Comparison of ENCODE assay signal across 26 cellular contexts in the genomic region with DNA sequence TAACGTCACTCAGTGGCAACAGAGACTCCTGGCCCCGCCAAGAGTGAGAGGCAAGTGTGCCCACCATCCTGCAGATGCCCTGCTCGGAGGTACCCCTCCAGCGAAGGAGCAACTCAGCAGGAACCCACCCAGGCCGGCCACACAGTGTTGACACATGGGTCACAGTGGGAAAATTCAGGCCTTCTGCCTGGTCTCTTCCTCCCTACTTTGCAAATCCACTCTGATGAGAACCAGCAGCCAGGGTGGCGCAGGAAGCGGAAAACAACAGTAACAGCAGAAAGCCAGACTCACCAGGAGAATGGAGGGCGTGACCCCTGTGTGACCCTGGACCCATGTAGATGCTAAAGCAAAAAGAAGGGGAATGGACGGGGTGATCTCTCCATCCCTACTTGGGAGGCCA.
"Had no signal": no experiment of that assay in that cellular context is flagged by ENCODE, and none has a peak within 500 bp of the region (broad histone marks: within the 10 kb centered on the region; RNA-seq: fewer than 3 reads in every experiment).

No MANE protein-coding gene starts in this region.

- H3K4me1 Mint-ChIP-seq: naive B cell; stimulated activated effector memory CD8-positive, alpha-beta T cell treated with anti-CD3 and anti-CD28 coated beads, Interleukin-12 subunit alpha, Interleukin-12 subunit beta, amount 100 ng/mL, for 72 hours had no signal

- H3K9me3 Mint-ChIP-seq: stimulated activated effector memory CD8-positive, alpha-beta T cell treated with anti-CD3 and anti-CD28 coated beads, Interleukin-12 subunit alpha, Interleukin-12 subunit beta, amount 100 ng/mL, for 72 hours had no signal

- H3K27ac Mint-ChIP-seq: mesothelial cell of epicardium; naive B cell; progenitor cell of endocrine pancreas; stimulated activated effector memory CD8-positive, alpha-beta T cell treated with anti-CD3 and anti-CD28 coated beads, Interleukin-12 subunit alpha, Interleukin-12 subunit beta, amount 100 ng/mL, for 72 hours had no signal

- H3K4me3 ChIP-seq: coronary artery, esophagus muscularis mucosa, gastroesophageal sphincter, heart right ventricle, left lung, mucosa of descending colon, pancreas, right lobe of liver, smooth muscle cell, thoracic aorta, tibial nerve, vagina had no signal

- H3K27me3 Mint-ChIP-seq: progenitor cell of endocrine pancreas had no signal

- H3K9me3 ChIP-seq: esophagus muscularis mucosa, gastroesophageal sphincter, left lung, mucosa of descending colon, pancreas, right lobe of liver, thoracic aorta, vagina had no signal

- H3K4me3 Mint-ChIP-seq: mesothelial cell of epicardium; naive B cell; stimulated activated effector memory CD8-positive, alpha-beta T cell treated with anti-CD3 and anti-CD28 coated beads, Interleukin-12 subunit alpha, Interleukin-12 subunit beta, amount 100 ng/mL, for 72 hours had no signal

- H3K36me3 ChIP-seq: pancreas, right lobe of liver had no signal

- H3K27me3 ChIP-seq: esophagus muscularis mucosa, foreskin keratinocyte, gastroesophageal sphincter, heart right ventricle, left lung, pancreas, right lobe of liver, tibial nerve, vagina had no signal

- H3K27ac ChIP-seq: esophagus muscularis mucosa, foreskin keratinocyte, gastroesophageal sphincter, heart right ventricle, left lung, right lobe of liver, thoracic aorta, tibial nerve, vagina had no signal

- DNase-seq: dermis blood vessel endothelial cell; effector memory CD4-positive, alpha-beta T cell; foreskin keratinocyte; heart right ventricle; hippocampal formation; left cardiac atrium; mesenchymal stem cell; naive B cell; occipital lobe; pancreas; right lobe of liver; stimulated activated CD4-positive, alpha-beta T cell treated with anti-CD3 and anti-CD28 coated beads, Interleukin-2, amount 100 ng/mL, for 24 hours; stimulated activated CD4-positive, alpha-beta T cell treated with anti-CD3 and anti-CD28 coated beads, Interleukin-4, amount 100 ng/mL, for 24 hours; stimulated activated naive CD8-positive, alpha-beta T cell treated with anti-CD3 and anti-CD28 coated beads, Interleukin-15, Interleukin-2, amounts not matched to agents 100 U/mL and 50 U/mL, for 24 hours had no signal

- H3K36me3 Mint-ChIP-seq: stimulated activated effector memory CD8-positive, alpha-beta T cell treated with anti-CD3 and anti-CD28 coated beads, Interleukin-12 subunit alpha, Interleukin-12 subunit beta, amount 100 ng/mL, for 72 hours had no signal

- H3K4me2 ChIP-seq: smooth muscle cell had no signal

- H3K4me1 ChIP-seq: foreskin keratinocyte, right lobe of liver had no signal
